Comparison of ENCODE assay signal across 34 cellular contexts in the genomic region with DNA sequence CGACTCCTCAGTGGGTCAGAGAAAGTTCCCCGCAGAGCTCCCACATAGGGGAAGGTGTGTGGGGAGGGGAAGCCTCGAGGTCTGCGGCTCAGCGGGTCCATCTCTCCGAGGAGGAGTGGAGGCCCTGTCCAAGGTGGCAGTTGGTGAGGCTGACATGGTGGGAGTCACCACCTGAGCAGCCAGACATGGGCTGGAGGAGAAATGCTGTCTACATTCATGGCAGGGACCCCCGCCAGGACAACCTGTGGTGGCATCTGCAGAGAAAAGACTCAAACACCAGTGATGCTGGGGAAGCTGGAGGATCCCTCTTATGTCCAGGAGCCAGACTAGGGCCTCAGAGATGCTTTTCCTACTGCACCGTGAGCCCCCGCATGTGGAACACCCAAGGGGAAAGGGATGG. TPM values are rescaled to one million over a fixed set of nuclear protein-coding genes. Genes with fewer than 3 reads are reported as not detected.
"Had no signal": no experiment of that assay in that cellular context is flagged by ENCODE, and none has a peak within 500 bp of the region (broad histone marks: within the 10 kb centered on the region; RNA-seq: fewer than 3 reads in every experiment).

No MANE protein-coding gene starts in this region.

- H3K27ac ChIP-seq: VCaP had no signal

- DNase-seq: activated B cell treated with CpG ODN at 0.5 μM for 24 hours; activated CD4-positive, alpha-beta memory T cell treated with anti-CD3 and anti-CD28 coated beads for 36 hours; activated CD4-positive, alpha-beta T cell treated with anti-CD3 and anti-CD28 coated beads for 4 hours; activated CD4-positive, alpha-beta T cell treated with anti-CD3 and anti-CD28 coated beads, Interleukin-2, amount 50 U/mL, for 1 hour; activated CD4-positive, CD25-positive, alpha-beta regulatory T cell treated with anti-CD3 and anti-CD28 coated beads, Interleukin-2, amount 50 U/mL, for 72 hours; activated CD8-positive, alpha-beta memory T cell treated with anti-CD3 and anti-CD28 coated beads, Interleukin-2, amount 50 U/mL, for 4 hours; activated effector memory CD4-positive, alpha-beta T cell treated with Interleukin-2 at 50 U/mL for 16 hours; activated naive CD4-positive, alpha-beta T cell treated with anti-CD3 and anti-CD28 coated beads, Interleukin-2, amount 10 ng/mL, durations not matched to agents 7 days and 5 days; activated naive CD8-positive, alpha-beta T cell treated with anti-CD3 and anti-CD28 coated beads, Interleukin-2, amount 50 U/mL, for 24 hours; activated T-cell treated with anti-CD3 and anti-CD28 coated beads for 4 hours; activated T-cell treated with anti-CD3 and anti-CD28 coated beads, Interleukin-2, amount 50 U/mL, for 48 hours; anterior cingulate cortex; central memory CD4-positive, alpha-beta T cell; MM.1S; MV-4-11; NCI-H1092; NCI-H1417; NCI-H146; NCI-H187; NCI-H2029 treated with DMSO at 0.1 percent for 48 hours; NCI-H2107; NCI-H2171; NCI-H510A; NCI-H526; NCI-H748 treated with DMSO at 0.1 percent for 48 hours; NK-92 treated with Interleukin-12 subunit alpha and Interleukin-12 subunit beta, amount 100 ng/mL, for 24 hours; OCI-M1; Right ventricle myocardium superior; SW 1271; T-helper 1 cell; T-helper 2 cell; T-helper 9 cell had no signal

RNA-seq across cellular contexts. Expression of a gene that starts 49.8 kb away (rescaled TPM):
- total RNA-seq: activated B cell treated with CpG ODN at 0.5 μM for 24 hours; activated CD4-positive, alpha-beta memory T cell treated with anti-CD3 and anti-CD28 coated beads for 36 hours; LHCN-M2 had no signal
